Comparison of ENCODE assay signal across 26 cellular contexts in genomic region chr6:6622557-6622956, GRCh38. TPM values are rescaled to one million over a fixed set of nuclear protein-coding genes. Genes with fewer than 3 reads are reported as not detected.
"Had no signal": no experiment of that assay in that cellular context is flagged by ENCODE, and none has a peak within 500 bp of the region (broad histone marks: within the 10 kb centered on the region; RNA-seq: fewer than 3 reads in every experiment).

No MANE protein-coding gene starts in this region.

- H3K36me3 ChIP-seq: adrenal gland, heart right ventricle, neutrophil, ovary, prostate gland, WERI-Rb-1 had no signal

- H3K4me3 ChIP-seq: adrenal gland, heart right ventricle, ovary, prostate gland had no signal

- H3K4me1 ChIP-seq: adrenal gland, prostate gland had no signal

- ATAC-seq: activated CD8-positive, alpha-beta T cell treated with anti-CD3 and anti-CD28 coated beads for 36 hours; activated naive CD4-positive, alpha-beta T cell treated with anti-CD3 and anti-CD28 coated beads, Interleukin-2, amount 50 U/mL, for 72 hours; effector memory CD8-positive, alpha-beta T cell; esophagus mucosa; heart right ventricle; left colon; stimulated activated naive B cell treated with anti-CD40 and anti-IgM and Interleukin-4, amounts not matched to agents 10 μg/mL and 1 μg/mL and 100 μg/mL, for 72 hours had no signal

- DNase-seq: activated CD4-positive, alpha-beta T cell treated with anti-CD3 and anti-CD28 coated beads, Interleukin-2, amount 10 ng/mL, durations not matched to agents 7 days and 5 days; activated CD4-positive, CD25-positive, alpha-beta regulatory T cell treated with anti-CD3 and anti-CD28 coated beads, Interleukin-2, amount 50 U/mL, for 72 hours; activated CD8-positive, alpha-beta T cell treated with anti-CD3 and anti-CD28 coated beads for 36 hours; activated gamma-delta T cell; adrenal gland; central memory CD4-positive, alpha-beta T cell; effector memory CD8-positive, alpha-beta T cell; heart right ventricle; islet precursor cell; left colon; mesenchymal stem cell; ovary; stimulated activated CD4-positive, alpha-beta T cell treated with anti-CD3 and anti-CD28 coated beads, Interleukin-2, amount 100 ng/mL, for 48 hours; stimulated activated CD8-positive, alpha-beta memory T cell treated with anti-CD3 and anti-CD28 coated beads, Interleukin-4, amount 100 ng/mL, for 48 hours; stimulated activated naive B cell treated with anti-CD40 and anti-IgM and Interleukin-4, amounts not matched to agents 10 μg/mL and 1 μg/mL and 100 μg/mL, for 72 hours; WERI-Rb-1 had no signal

- H3K27me3 ChIP-seq: heart right ventricle, neutrophil, ovary had no signal

- H3K27ac ChIP-seq: adrenal gland, neutrophil, ovary, prostate gland, WERI-Rb-1 had no signal

- FAIRE-seq: astrocyte, colon, endothelial cell of umbilical vein had no signal

- H3K9me3 ChIP-seq: adrenal gland, heart right ventricle, neutrophil, ovary, prostate gland had no signal

RNA-seq across cellular contexts. Expression of gene LY86, which starts 34.0 kb away (rescaled TPM):
- total RNA-seq: astrocyte, dermis microvascular lymphatic vessel endothelial cell, endothelial cell of umbilical vein, fibroblast of villous mesenchyme, myocyte had no signal
- polyA plus RNA-seq: endothelial cell of umbilical vein had no signal
